Comparison of ENCODE assay signal across 8 cellular contexts in genomic region chr17:68290955-68291835, GRCh38. TPM values are rescaled to one million over a fixed set of nuclear protein-coding genes. Genes with fewer than 3 reads are reported as not detected.
DNase-seq lines count a peak whose midpoint lies in the region; ATAC-seq, FAIRE-seq and TF ChIP-seq lines count a peak whose summit lies in the region.

Gene ARSG (plus strand): TSS chr17:68291495. CDS start chr17:68307494, 15,999 bp downstream.
Gene SLC16A6 (minus strand): TSS chr17:68291127. CDS start chr17:68278320, 12,807 bp downstream.

- TF ChIP-seq POLR2A in GM18505 (IDR thresholded peaks at IDR 0.05; ENCODE audit: borderline replicate concordance, extremely low read depth, insufficient read depth, insufficient read length) = peak; percentile 70

- H2AFZ ChIP-seq in mammary epithelial cell (ENCODE audit: low read depth, low read length) = peak within 1 kb of the TSS; percentile 88

- WGBS in mammary epithelial cell (ENCODE audit: low coverage, missing lambda C conversion rate) = 3% methylated on average over 12 of the region's 96 CpGs

- no peaks in the 10 kb centered on the region for H3K79me2 ChIP-seq in mammary epithelial cell (ENCODE audit: insufficient read depth, low read length)

- in situ Hi-C loops in mammary epithelial cell (cut with MboI; ENCODE audit: low sequenced_read_pairs in 2 of 2) = no loop called here

- no peak for FAIRE-seq in kidney (lab: Jason Lieb, UNC)

- TF ChIP-seq CTCF in WI38 (IDR thresholded peaks at IDR 0.05; ENCODE audit: low read depth, low read length) = no peak
- no peak for TF ChIP-seq CTCF in mammary epithelial cell (conservative IDR thresholded peaks at IDR 0.05 in 1 of 2, IDR thresholded peaks at IDR 0.05 in 1 of 2; ENCODE audit: extremely low read depth in 1 of 2, insufficient read depth in 1 of 2, low read depth in 1 of 2, low read length in 2 of 2)
- TF ChIP-seq CTCF in kidney (IDR thresholded peaks at IDR 0.05; ENCODE audit: borderline replicate concordance, extremely low read depth, insufficient read depth) = no peak

- CTCF ChIA-PET in mammary epithelial cell (lab: Charles Lee; ENCODE audit: low non-redundant PET) = no interaction called here

- peak; percentile 57 for ATAC-seq in GM18505 (IDR thresholded peaks at IDR 0.05; ENCODE audit: unreplicated experiment)
- peak; percentile 45 for ATAC-seq in HG02852 (IDR thresholded peaks at IDR 0.05; ENCODE audit: unreplicated experiment)

- H3K4me1 ChIP-seq in mammary epithelial cell (ENCODE audit: insufficient read depth, low read length) (peaks cover 14% of the 10 kb centered on the region), kidney (ENCODE audit: control insufficient read depth in 1 of 2, insufficient read depth in 1 of 2, low read depth in 1 of 2, low read length in 2 of 2) (peaks cover 0 to 6% of the 10 kb centered on the region in 2 donors)

- no TSS peak for BruUV-seq in mammary epithelial cell (replicated peaks; lab: Mats Ljungman, UMichigan)

- peak within 1 kb of the TSS; percentile 13 for H3K9ac ChIP-seq in mammary epithelial cell (ENCODE audit: insufficient read depth, low read length)
- no peak within 1 kb of the TSS for H3K9ac ChIP-seq in kidney (ENCODE audit: low read length in 2 of 2)

- dilution Hi-C loops in mammary epithelial cell (cut with HindIII; ENCODE audit: low sequenced_read_pairs) = no loop called here

- intact Hi-C loops in mammary epithelial cell (cut with micrococcal nuclease) = no loop called here
- intact Hi-C loops in kidney (cut with DNase I) = no loop called here

- H3K4me3 ChIP-seq in WI38 (ENCODE audit: low read depth, low read length) (peak within 1 kb of the TSS; percentile 69), mammary epithelial cell (replicated peaks in 1 of 3; ENCODE audit: insufficient read depth in 1 of 3, low read depth in 2 of 3, low read length in 3 of 3) (peak within 1 kb of the TSS; percentile 42 to 59 (median 56)), kidney (ENCODE audit: low read length in 2 of 2) (peak within 1 kb of the TSS; percentile 59 to 67)

- H4K20me1 ChIP-seq in mammary epithelial cell (ENCODE audit: insufficient read depth, low read length) = no peaks in the 10 kb centered on the region

- H3K36me3 ChIP-seq in mammary epithelial cell (ENCODE audit: insufficient read depth, low read length) (no peaks in the 10 kb centered on the region), kidney (ENCODE audit: control insufficient read depth in 1 of 2, insufficient read depth in 2 of 2, low read length in 2 of 2) (no peaks in the 10 kb centered on the region)

- H3K27ac ChIP-seq in mammary epithelial cell (ENCODE audit: insufficient read depth, low read depth, low read length) (no peak within 1 kb of the TSS), kidney (ENCODE audit: low read depth in 2 of 2, low read length in 2 of 2) (peak within 1 kb of the TSS in 1 of 2 donors; percentile 69)

- peaks cover 18% of the 10 kb centered on the region for H3K27me3 ChIP-seq in mammary epithelial cell (ENCODE audit: insufficient read depth, low read length)

- DNase-seq in NCI-H1930 (lab: John Stamatoyannopoulos, UW) = peak; percentile 61 to 82
- DNase-seq in mammary epithelial cell = no peak
- peak; percentile 94 for DNase-seq in kidney
- DNase-seq in stimulated activated CD4-positive, alpha-beta T cell treated with anti-CD3 and anti-CD28 coated beads, Interleukin-15, amount 100 ng/mL, for 24 hours = peak; percentile 86
- no peak for DNase-seq in amniotic stem cell (lab: John Stamatoyannopoulos, UW)

- H3K4me2 ChIP-seq in mammary epithelial cell (ENCODE audit: insufficient read depth, low read depth, low read length) = peak within 1 kb of the TSS; percentile 96

- no peaks in the 10 kb centered on the region for H3K9me3 ChIP-seq in mammary epithelial cell (replicated peaks; ENCODE audit: insufficient read depth, low read length)
- no peaks in the 10 kb centered on the region for H3K9me3 ChIP-seq in kidney (ENCODE audit: control insufficient read depth in 1 of 2, low read length in 2 of 2)

RNA-seq across cellular contexts. Expression of gene ARSG, which starts in this region (rescaled TPM):
- total RNA-seq in mammary epithelial cell (1 to 10 TPM in 1 of 2 donors, under 1 TPM in 1; 0.99 to 2.7 TPM), kidney (12.6 TPM)
- polyA plus RNA-seq in mammary epithelial cell (0.08 TPM), kidney (ENCODE audit: insufficient read depth, low read depth, low replicate concordance) (5.0 TPM)
- not detected for polyA minus RNA-seq in mammary epithelial cell

RNA-seq across cellular contexts. Expression of gene SLC16A6, which starts in this region (rescaled TPM):
- total RNA-seq in mammary epithelial cell (under 1 TPM in 1 of 2 donors, not detected in 1; 0.33 TPM), kidney (3.6 TPM)
- polyA plus RNA-seq in mammary epithelial cell (not detected), kidney (ENCODE audit: insufficient read depth, low read depth, low replicate concordance) (0.82 TPM)
- polyA minus RNA-seq in mammary epithelial cell = not detected

Comparison
In these comparisons a context has a peak if more than half of its experiments do, and no peak if none do; other contexts are left out.
1. DNase-seq: peak in NCI-H1930 (2 of 2), kidney (single experiment) and stimulated activated CD4-positive, alpha-beta T cell treated with anti-CD3 and anti-CD28 coated beads, Interleukin-15, amount 100 ng/mL, for 24 hours (single experiment); none in mammary epithelial cell (single experiment) and amniotic stem cell (single experiment).
2. Peak in every context shown above with its lines, with median percentiles within 50 percentile points of each other: H3K4me3 ChIP-seq.